ENCODE assay signal across 19 cellular contexts in the genomic region with DNA sequence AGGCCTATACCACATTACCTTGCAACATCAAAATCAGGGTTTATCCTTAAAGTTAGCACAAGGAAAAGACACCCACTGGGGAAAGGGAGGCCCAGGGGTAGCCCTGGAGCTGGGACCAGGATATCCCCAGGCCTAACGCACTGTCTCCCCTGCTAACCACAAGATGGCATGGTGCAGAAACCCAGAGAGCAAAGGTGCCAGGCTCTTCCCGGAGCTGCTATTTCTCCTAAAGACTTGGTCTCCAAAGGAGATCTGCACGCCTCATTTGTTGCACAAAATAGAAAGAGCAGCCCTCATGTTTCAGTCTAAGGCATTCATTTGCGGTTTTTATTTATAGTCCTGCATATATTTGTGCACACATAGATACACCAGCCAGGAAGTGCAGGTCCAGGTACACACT.
DNase-seq lines count a peak whose midpoint lies in the region; TF ChIP-seq lines count a peak whose summit lies in the region.
"Had no signal": no experiment of that assay in that cellular context is flagged by ENCODE, and none has a peak within 500 bp of the region (broad histone marks: within the 10 kb centered on the region; RNA-seq: fewer than 3 reads in every experiment).

No MANE protein-coding gene starts in this region.

- DNase-seq in NCI-H1417 (lab: John Stamatoyannopoulos, UW) (peak; percentile 21 to 97 (median 58)), NCI-H1417 treated with DMSO at 0.1 percent for 48 hours (lab: John Stamatoyannopoulos, UW) (no peak), NCI-H2196 treated with DMSO at 0.1 percent for 48 hours (lab: John Stamatoyannopoulos, UW; ENCODE audit: unreplicated experiment) (peak; percentile 23), endodermal cell (no peak), testis (no peak), prostate gland (ENCODE audit: low spot score) (no peak)
- no peak for DNase-seq in activated naive CD4-positive, alpha-beta T cell treated with anti-CD3 and anti-CD28 coated beads for 36 hours
- no peak for DNase-seq in activated T-helper 2 cell treated with anti-CD3 and anti-CD28 coated beads, Interferon-gamma antibody, Interleukin-2, Interleukin-4, amounts not matched to agents 10 μg/mL and 5 μg/mL and 100 μg/mL, durations not matched to agents 14 hours and 24 hours and 36 hours (ENCODE audit: low spot score)
- DNase-seq: activated T-cell treated with anti-CD3 and anti-CD28 coated beads, Interleukin-2, amount 50 U/mL, for 72 hours; CD4-positive, alpha-beta T cell; colonic mucosa; heart left ventricle; left cardiac atrium; psoas muscle; SHP77; T-helper 9 cell; tibial artery had no signal

- H3K27me3 ChIP-seq in endodermal cell (ENCODE audit: control insufficient read depth, insufficient read depth, low read length, poor library complexity, severe bottlenecking) (no peaks in the 10 kb centered on the region), testis (no peaks in the 10 kb centered on the region), prostate gland (replicated peaks; ENCODE audit: insufficient read depth) (no peaks in the 10 kb centered on the region)
- H3K27me3 ChIP-seq: colonic mucosa, esophagus muscularis mucosa, heart left ventricle, tibial artery had no signal

- CTCF ChIA-PET in activated naive CD4-positive, alpha-beta T cell treated with anti-CD3 and anti-CD28 coated beads for 36 hours (lab: Charles Lee): interaction anchor here (1.2 kb wide), 1 partner anchor 456 kb away, joined by 3 read pairs; no protein-coding TSS in a partner anchor

- H3K4me1 ChIP-seq in endodermal cell (ENCODE audit: control insufficient read depth, insufficient read depth, low read length): no peaks in the 10 kb centered on the region
- H3K4me1 ChIP-seq in testis: peaks cover 23% of the 10 kb centered on the region
- H3K4me1 ChIP-seq in prostate gland (replicated peaks): peaks cover 16% of the 10 kb centered on the region
- H3K4me1 ChIP-seq: esophagus muscularis mucosa, heart left ventricle, psoas muscle had no signal

- no peak overlapping the region for H3K4me3 Mint-ChIP-seq in endodermal cell
- no peak overlapping the region for H3K4me3 Mint-ChIP-seq in activated naive CD4-positive, alpha-beta T cell treated with anti-CD3 and anti-CD28 coated beads for 36 hours
- no peak overlapping the region for H3K4me3 Mint-ChIP-seq in activated T-helper 2 cell treated with anti-CD3 and anti-CD28 coated beads, Interferon-gamma antibody, Interleukin-2, Interleukin-4, amounts not matched to agents 10 μg/mL and 5 μg/mL and 100 μg/mL, durations not matched to agents 14 hours and 24 hours and 36 hours (ENCODE audit: low read depth)
- H3K4me3 Mint-ChIP-seq: activated T-cell treated with anti-CD3 and anti-CD28 coated beads, Interleukin-2, amount 50 U/mL, for 72 hours; CD4-positive, alpha-beta T cell had no signal

- TF ChIP-seq POLR2A in testis (IDR thresholded peaks at IDR 0.05) (no peak), prostate gland (IDR thresholded peaks at IDR 0.05) (no peak)

- WGBS in endodermal cell (ENCODE audit: insufficient coverage in 1 of 2, insufficient read length in 1 of 2), 2 experiments: 82 to 90% methylated on average over 4 of the region's 4 CpGs
- 59 to 66% methylated on average over 4 of the region's 4 CpGs for WGBS in testis, 2 donors
- WGBS in prostate gland: 60% methylated on average over 4 of the region's 4 CpGs

- no peaks in the 10 kb centered on the region for H3K36me3 Mint-ChIP-seq in endodermal cell (ENCODE audit: low read depth)
- no peaks in the 10 kb centered on the region for H3K36me3 Mint-ChIP-seq in activated naive CD4-positive, alpha-beta T cell treated with anti-CD3 and anti-CD28 coated beads for 36 hours (ENCODE audit: low read depth)
- H3K36me3 Mint-ChIP-seq in activated T-helper 2 cell treated with anti-CD3 and anti-CD28 coated beads, Interferon-gamma antibody, Interleukin-2, Interleukin-4, amounts not matched to agents 10 μg/mL and 5 μg/mL and 100 μg/mL, durations not matched to agents 14 hours and 24 hours and 36 hours (ENCODE audit: low read depth): no peaks in the 10 kb centered on the region

- H3K27me3 Mint-ChIP-seq in endodermal cell (ENCODE audit: insufficient read depth): peaks cover 11% of the 10 kb centered on the region
- H3K27me3 Mint-ChIP-seq in activated naive CD4-positive, alpha-beta T cell treated with anti-CD3 and anti-CD28 coated beads for 36 hours (ENCODE audit: low read depth): peaks cover 2% of the 10 kb centered on the region
- H3K27me3 Mint-ChIP-seq in activated T-helper 2 cell treated with anti-CD3 and anti-CD28 coated beads, Interferon-gamma antibody, Interleukin-2, Interleukin-4, amounts not matched to agents 10 μg/mL and 5 μg/mL and 100 μg/mL, durations not matched to agents 14 hours and 24 hours and 36 hours (ENCODE audit: low read depth): no peaks in the 10 kb centered on the region

- no peak overlapping the region for H3K9ac ChIP-seq in endodermal cell (ENCODE audit: extremely low read depth, low read length, poor library complexity, severe bottlenecking)

- H3K4me3 ChIP-seq in endodermal cell (ENCODE audit: low read length) (no peak overlapping the region), testis (no peak overlapping the region), prostate gland (no peak overlapping the region)
- H3K4me3 ChIP-seq: colonic mucosa, esophagus muscularis mucosa, heart left ventricle, psoas muscle, tibial artery had no signal

- H3K9me3 ChIP-seq in endodermal cell (ENCODE audit: control insufficient read depth, low read length) (peaks cover 6% of the 10 kb centered on the region), testis (no peaks in the 10 kb centered on the region), prostate gland (no peaks in the 10 kb centered on the region)
- H3K9me3 ChIP-seq: colonic mucosa, psoas muscle, tibial artery had no signal

- no peaks in the 10 kb centered on the region for H3K4me1 Mint-ChIP-seq in endodermal cell
- no peaks in the 10 kb centered on the region for H3K4me1 Mint-ChIP-seq in activated naive CD4-positive, alpha-beta T cell treated with anti-CD3 and anti-CD28 coated beads for 36 hours (ENCODE audit: low read depth)
- H3K4me1 Mint-ChIP-seq in activated T-helper 2 cell treated with anti-CD3 and anti-CD28 coated beads, Interferon-gamma antibody, Interleukin-2, Interleukin-4, amounts not matched to agents 10 μg/mL and 5 μg/mL and 100 μg/mL, durations not matched to agents 14 hours and 24 hours and 36 hours (ENCODE audit: low read depth): no peaks in the 10 kb centered on the region

- H3K27ac ChIP-seq in endodermal cell (ENCODE audit: low read depth, low read length) (no peak overlapping the region), testis (peak overlapping the region; percentile 0 to 19), prostate gland (peak overlapping the region in 1 of 2 donors; percentile 50)
- H3K27ac ChIP-seq: 22Rv1, colonic mucosa, esophagus muscularis mucosa, heart left ventricle, psoas muscle, tibial artery had no signal

- intact Hi-C loops in testis (cut with DNase I; ENCODE audit: low total_unique reads): no loop called here
- intact Hi-C loops in prostate gland (cut with DNase I): no loop called here
- intact Hi-C loops in activated naive CD4-positive, alpha-beta T cell treated with anti-CD3 and anti-CD28 coated beads for 36 hours (cut with micrococcal nuclease): no loop called here
- intact Hi-C loops in activated T-helper 2 cell treated with anti-CD3 and anti-CD28 coated beads, Interferon-gamma antibody, Interleukin-2, Interleukin-4, amounts not matched to agents 10 μg/mL and 5 μg/mL and 100 μg/mL, durations not matched to agents 14 hours and 24 hours and 36 hours (cut with micrococcal nuclease): no loop called here

- H3K36me3 ChIP-seq in endodermal cell (ENCODE audit: control insufficient read depth, insufficient read depth, low read length) (no peaks in the 10 kb centered on the region), testis (ENCODE audit: low read depth, missing control alignments) (no peaks in the 10 kb centered on the region), prostate gland (no peaks in the 10 kb centered on the region)
- H3K36me3 ChIP-seq: colonic mucosa, esophagus muscularis mucosa, heart left ventricle, tibial artery had no signal

- H3K9me3 Mint-ChIP-seq in endodermal cell: peaks cover 6% of the 10 kb centered on the region
- no peaks in the 10 kb centered on the region for H3K9me3 Mint-ChIP-seq in activated naive CD4-positive, alpha-beta T cell treated with anti-CD3 and anti-CD28 coated beads for 36 hours
- H3K9me3 Mint-ChIP-seq in activated T-helper 2 cell treated with anti-CD3 and anti-CD28 coated beads, Interferon-gamma antibody, Interleukin-2, Interleukin-4, amounts not matched to agents 10 μg/mL and 5 μg/mL and 100 μg/mL, durations not matched to agents 14 hours and 24 hours and 36 hours: no peaks in the 10 kb centered on the region
- H3K9me3 Mint-ChIP-seq: CD4-positive, alpha-beta T cell had no signal

- peak; percentile 37 for TF ChIP-seq CTCF in endodermal cell (conservative IDR thresholded peaks at IDR 0.05)
- TF ChIP-seq CTCF in testis (IDR thresholded peaks at IDR 0.05): no peak
- TF ChIP-seq CTCF in prostate gland (IDR thresholded peaks at IDR 0.05): no peak

- H3K27ac Mint-ChIP-seq in endodermal cell: no peak overlapping the region
- H3K27ac Mint-ChIP-seq in activated naive CD4-positive, alpha-beta T cell treated with anti-CD3 and anti-CD28 coated beads for 36 hours: no peak overlapping the region
- H3K27ac Mint-ChIP-seq in activated T-helper 2 cell treated with anti-CD3 and anti-CD28 coated beads, Interferon-gamma antibody, Interleukin-2, Interleukin-4, amounts not matched to agents 10 μg/mL and 5 μg/mL and 100 μg/mL, durations not matched to agents 14 hours and 24 hours and 36 hours: no peak overlapping the region
- H3K27ac Mint-ChIP-seq: activated T-cell treated with anti-CD3 and anti-CD28 coated beads, Interleukin-2, amount 50 U/mL, for 72 hours; CD4-positive, alpha-beta T cell had no signal

Comparison
In these comparisons a context has a peak if more than half of its experiments do, and no peak if none do; other contexts are left out.
1. DNase-seq: peak in NCI-H1417 (3 of 3) and NCI-H2196 treated with DMSO at 0.1 percent for 48 hours (single experiment); none in NCI-H1417 treated with DMSO at 0.1 percent for 48 hours (single experiment), endodermal cell (single experiment), testis (single experiment), prostate gland (single experiment), activated naive CD4-positive, alpha-beta T cell treated with anti-CD3 and anti-CD28 coated beads for 36 hours (single experiment) and activated T-helper 2 cell treated with anti-CD3 and anti-CD28 coated beads, Interferon-gamma antibody, Interleukin-2, Interleukin-4, amounts not matched to agents 10 μg/mL and 5 μg/mL and 100 μg/mL, durations not matched to agents 14 hours and 24 hours and 36 hours (single experiment).